Comparison of ENCODE assay signal across 8 cellular contexts in genomic region chr12:6376079-6376941, GRCh38. TPM values are rescaled to one million over a fixed set of nuclear protein-coding genes. Genes with fewer than 3 reads are reported as not detected.
DNase-seq lines count a peak whose midpoint lies in the region; ATAC-seq and TF ChIP-seq lines count a peak whose summit lies in the region.

No MANE protein-coding gene starts in this region.

- peak overlapping the region; percentile 48 for H3K4me3 Mint-ChIP-seq in activated T-cell treated with anti-CD3 and anti-CD28 coated beads, Interleukin-2, amount 50 U/mL, for 24 hours

- H3K79me2 ChIP-seq in SK-N-SH (ENCODE audit: insufficient read depth) = no peaks in the 10 kb centered on the region
- H3K79me2 ChIP-seq in osteoblast (ENCODE audit: insufficient read depth, low read length) = no peaks in the 10 kb centered on the region

- TF ChIP-seq EP300 in SK-N-SH (IDR thresholded peaks at IDR 0.05; ENCODE audit: borderline replicate concordance in 1 of 2, low read depth in 1 of 2, low read length in 1 of 2) = no peak

- POLR2A ChIA-PET in SK-N-SH (lab: Yijun Ruan, JAX) = no interaction called here

- peak overlapping the region; percentile 35 for H3K27ac Mint-ChIP-seq in activated T-cell treated with anti-CD3 and anti-CD28 coated beads, Interleukin-2, amount 50 U/mL, for 24 hours

- no peaks in the 10 kb centered on the region for H3K36me3 ChIP-seq in SK-N-SH (replicated peaks in 1 of 2; ENCODE audit: control insufficient read depth in 1 of 2, insufficient read depth in 2 of 2, low read length in 1 of 2)
- no peaks in the 10 kb centered on the region for H3K36me3 ChIP-seq in osteoblast (ENCODE audit: insufficient read depth, low read length)

- peaks cover under 1% of the 10 kb centered on the region for H3K27me3 Mint-ChIP-seq in activated T-cell treated with anti-CD3 and anti-CD28 coated beads, Interleukin-2, amount 50 U/mL, for 24 hours

- H3F3A ChIP-seq in SK-N-SH (replicated peaks; ENCODE audit: insufficient read depth) = peaks cover 9% of the 10 kb centered on the region

- H4K20me1 ChIP-seq in SK-N-SH (ENCODE audit: insufficient read depth) (no peaks in the 10 kb centered on the region), osteoblast (ENCODE audit: insufficient read depth, low read length) (no peaks in the 10 kb centered on the region)

- CTCF ChIA-PET in SK-N-SH (lab: Yijun Ruan, JAX) = no interaction called here

- H3K4me1 ChIP-seq in SK-N-SH (ENCODE audit: control insufficient read depth in 1 of 2, insufficient read depth in 2 of 2, low read depth in 1 of 2, low read length in 1 of 2) (peaks cover 12 to 23% of the 10 kb centered on the region in 2 experiments; a peak in 3 of 4 replicates), osteoblast (ENCODE audit: insufficient read depth, low read length) (peaks cover 38% of the 10 kb centered on the region)

- H3K4me3 ChIP-seq in SK-N-SH (ENCODE audit: low read depth in 2 of 2, low read length in 1 of 2) = no peak overlapping the region
- no peak overlapping the region for H3K4me3 ChIP-seq in fibroblast of pulmonary artery (replicated peaks; ENCODE audit: low read depth, low read length)
- no peak overlapping the region for H3K4me3 ChIP-seq in osteoblast (ENCODE audit: insufficient read depth, low read length)

- H3K9me3 Mint-ChIP-seq in activated T-cell treated with anti-CD3 and anti-CD28 coated beads, Interleukin-2, amount 50 U/mL, for 24 hours = no peaks in the 10 kb centered on the region

- no peak for DNase-seq in activated T-cell treated with anti-CD3 and anti-CD28 coated beads, Interleukin-2, amount 50 U/mL, for 24 hours
- no peak for DNase-seq in activated T-cell treated with anti-CD3 and anti-CD28 coated beads, Interleukin-2, amount 50 U/mL, for 48 hours
- DNase-seq in SK-N-SH (peak; percentile 55), fibroblast of pulmonary artery (ENCODE audit: low read depth) (peak; percentile 76), osteoblast (ENCODE audit: insufficient read length, low spot score, missing footprints) (peak; percentile 97), amniotic stem cell (lab: John Stamatoyannopoulos, UW) (no peak)
- DNase-seq in activated CD4-positive, CD25-positive, alpha-beta regulatory T cell (lab: John Stamatoyannopoulos, UW) = no peak

- ATAC-seq in HG03571 (IDR thresholded peaks at IDR 0.05; ENCODE audit: unreplicated experiment) = no peak

- H3K9me3 ChIP-seq in SK-N-SH (no peaks in the 10 kb centered on the region), osteoblast (ENCODE audit: low read depth, low read length) (no peaks in the 10 kb centered on the region)

- no peak for TF ChIP-seq RAD21 in SK-N-SH (IDR thresholded peaks at IDR 0.05; ENCODE audit: low read length)

- no peaks in the 10 kb centered on the region for H3K9me2 ChIP-seq in SK-N-SH

- peak overlapping the region; percentile 58 for H2AFZ ChIP-seq in SK-N-SH (ENCODE audit: low read depth)
- peak overlapping the region; percentile 81 for H2AFZ ChIP-seq in osteoblast (ENCODE audit: low read length)

- H3K4me2 ChIP-seq in SK-N-SH (no peak overlapping the region), osteoblast (ENCODE audit: insufficient read depth, low read length) (peak overlapping the region; percentile 34)

- no peak overlapping the region for H3K9ac ChIP-seq in SK-N-SH

- H3K4me1 Mint-ChIP-seq in activated T-cell treated with anti-CD3 and anti-CD28 coated beads, Interleukin-2, amount 50 U/mL, for 24 hours (ENCODE audit: low read depth) = peaks cover 37% of the 10 kb centered on the region

- no peaks in the 10 kb centered on the region for H3K36me3 Mint-ChIP-seq in activated T-cell treated with anti-CD3 and anti-CD28 coated beads, Interleukin-2, amount 50 U/mL, for 24 hours (ENCODE audit: low read depth)

- H3K27ac ChIP-seq in SK-N-SH (ENCODE audit: low read depth in 2 of 2, low read length in 1 of 2) (no peak overlapping the region), osteoblast (ENCODE audit: low read depth, low read length) (peak overlapping the region; percentile 72)

- 67% methylated on average over 20 of the region's 20 CpGs for WGBS in SK-N-SH (ENCODE audit: low lambda C conversion rate)

- H3K27me3 ChIP-seq in SK-N-SH (ENCODE audit: insufficient read depth) = no peaks in the 10 kb centered on the region
- H3K27me3 ChIP-seq in osteoblast (ENCODE audit: insufficient read depth, low read length) = no peaks in the 10 kb centered on the region

- TF ChIP-seq CTCF in SK-N-SH (IDR thresholded peaks at IDR 0.05) = peak; percentile 36
- peak; percentile 58 for TF ChIP-seq CTCF in fibroblast of pulmonary artery (IDR thresholded peaks at IDR 0.05; ENCODE audit: low read length, missing control alignments)
- TF ChIP-seq CTCF in osteoblast (IDR thresholded peaks at IDR 0.05; ENCODE audit: extremely low read depth, low read depth, low read length) = peak; percentile 50

TF ChIP-seq in SK-N-SH, 30 proteins besides CTCF, POLR2A, EP300 and RAD21:
- TF ChIP-seq RFX5 (IDR thresholded peaks at IDR 0.05; ENCODE audit: low read length) (no peak), SMC3 (IDR thresholded peaks at IDR 0.05; ENCODE audit: low read depth, low read length) (no peak), NRF1 (IDR thresholded peaks at IDR 0.05; ENCODE audit: low read depth, low read length) (no peak), MEF2A (IDR thresholded peaks at IDR 0.05; ENCODE audit: borderline replicate concordance, low read depth) (no peak), SIN3A (IDR thresholded peaks at IDR 0.05; ENCODE audit: borderline replicate concordance, low read depth, low read length) (no peak), TCF12 (IDR thresholded peaks at IDR 0.05) (no peak), FOXM1 (IDR thresholded peaks at IDR 0.05; ENCODE audit: low read depth) (no peak), RXRA (IDR thresholded peaks at IDR 0.05; ENCODE audit: borderline replicate concordance, low read depth) (no peak), FOSL2 (IDR thresholded peaks at IDR 0.05; ENCODE audit: borderline replicate concordance, low read depth) (no peak)
- TF ChIP-seq, protein P1, sequence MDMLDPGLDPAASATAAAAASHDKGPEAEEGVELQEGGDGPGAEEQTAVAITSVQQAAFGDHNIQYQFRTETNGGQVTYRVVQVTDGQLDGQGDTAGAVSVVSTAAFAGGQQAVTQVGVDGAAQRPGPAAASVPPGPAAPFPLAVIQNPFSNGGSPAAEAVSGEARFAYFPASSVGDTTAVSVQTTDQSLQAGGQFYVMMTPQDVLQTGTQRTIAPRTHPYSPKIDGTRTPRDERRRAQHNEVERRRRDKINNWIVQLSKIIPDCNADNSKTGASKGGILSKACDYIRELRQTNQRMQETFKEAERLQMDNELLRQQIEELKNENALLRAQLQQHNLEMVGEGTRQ (IDR thresholded peaks at IDR 0.05; ENCODE audit: borderline replicate concordance, low read depth, low read length) = no peak
- TF ChIP-seq, protein P2, sequence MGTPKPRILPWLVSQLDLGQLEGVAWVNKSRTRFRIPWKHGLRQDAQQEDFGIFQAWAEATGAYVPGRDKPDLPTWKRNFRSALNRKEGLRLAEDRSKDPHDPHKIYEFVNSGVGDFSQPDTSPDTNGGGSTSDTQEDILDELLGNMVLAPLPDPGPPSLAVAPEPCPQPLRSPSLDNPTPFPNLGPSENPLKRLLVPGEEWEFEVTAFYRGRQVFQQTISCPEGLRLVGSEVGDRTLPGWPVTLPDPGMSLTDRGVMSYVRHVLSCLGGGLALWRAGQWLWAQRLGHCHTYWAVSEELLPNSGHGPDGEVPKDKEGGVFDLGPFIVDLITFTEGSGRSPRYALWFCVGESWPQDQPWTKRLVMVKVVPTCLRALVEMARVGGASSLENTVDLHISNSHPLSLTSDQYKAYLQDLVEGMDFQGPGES (IDR thresholded peaks at IDR 0.05; ENCODE audit: low read depth, low read length) = no peak

RNA-seq across cellular contexts. Expression of gene SCNN1A, which starts 0.9 kb away (rescaled TPM):
- 0.71 and 1.6 TPM in 2 replicates for polyA plus RNA-seq in SK-N-SH (2012; rRNA removed)
- 0.97 and 0.98 TPM in 2 replicates for polyA plus RNA-seq in SK-N-SH (2012; cell fraction: cytosol; rRNA removed)
- 1.2 and 1.6 TPM in 2 replicates for polyA plus RNA-seq in SK-N-SH (2012; cell fraction: nucleus; rRNA removed)
- total RNA-seq in osteoblast = under 0.01 and 0.36 TPM in 2 replicates

RNA-seq across cellular contexts. Expression of gene LTBR, which starts 7.7 kb away (rescaled TPM):
- polyA plus RNA-seq in SK-N-SH (2012; rRNA removed) = 0.10 and 0.12 TPM in 2 replicates
- 0.03 and 0.06 TPM in 2 replicates for polyA plus RNA-seq in SK-N-SH (2012; cell fraction: cytosol; rRNA removed)
- 0.32 and 0.73 TPM in 2 replicates for polyA plus RNA-seq in SK-N-SH (2012; cell fraction: nucleus; rRNA removed)
- total RNA-seq in osteoblast = 110 and 121 TPM in 2 replicates

RNA-seq across cellular contexts. Expression of gene TNFRSF1A, which starts 34.4 kb away (rescaled TPM):
- polyA plus RNA-seq in SK-N-SH (2012; rRNA removed) = 68.3 and 92.9 TPM in 2 replicates
- polyA plus RNA-seq in SK-N-SH (2012; cell fraction: cytosol; rRNA removed) = 86.7 and 93.2 TPM in 2 replicates
- 72.6 and 75.2 TPM in 2 replicates for polyA plus RNA-seq in SK-N-SH (2012; cell fraction: nucleus; rRNA removed)
- total RNA-seq in osteoblast = 228 and 255 TPM in 2 replicates

Comparison
In these comparisons a context has a peak if more than half of its experiments do, and no peak if none do; other contexts are left out.
1. DNase-seq: peak in SK-N-SH (single experiment), fibroblast of pulmonary artery (single experiment) and osteoblast (single experiment); none in activated T-cell treated with anti-CD3 and anti-CD28 coated beads, Interleukin-2, amount 50 U/mL, for 24 hours (single experiment), activated T-cell treated with anti-CD3 and anti-CD28 coated beads, Interleukin-2, amount 50 U/mL, for 48 hours (0 of 2), amniotic stem cell (single experiment) and activated CD4-positive, CD25-positive, alpha-beta regulatory T cell (0 of 4).
2. Peak in every context shown above with its lines, with median percentiles within 50 percentile points of each other: CTCF ChIP-seq.